In genomic region chr2:216636570-216637450, GRCh38 we compare ENCODE assay signal across 9 cellular contexts. TPM values are rescaled to one million over a fixed set of nuclear protein-coding genes. Genes with fewer than 3 reads are reported as not detected.
DNase-seq lines count a peak whose midpoint lies in the region; ATAC-seq and TF ChIP-seq lines count a peak whose summit lies in the region.
"Had no signal": no experiment of that assay in that cellular context is flagged by ENCODE, and none has a peak within 500 bp of the region (broad histone marks: within the 10 kb centered on the region; RNA-seq: fewer than 3 reads in every experiment).

No MANE protein-coding gene starts in this region.

- ATAC-seq in HG03175 (IDR thresholded peaks at IDR 0.05; ENCODE audit: unreplicated experiment) (no peak), GM19463 (IDR thresholded peaks at IDR 0.05; ENCODE audit: unreplicated experiment) (no peak)

- H3K4me3 ChIP-seq in WERI-Rb-1 (ENCODE audit: low read depth, low read length), result peak overlapping the region; percentile 45
- H3K4me3 ChIP-seq in transverse colon, result no peak overlapping the region

- in situ Hi-C loops in transverse colon (cut with MboI; ENCODE audit: low pct_ligation_motif_present in 1 of 4, low pct_unique_long_range_greater_than_20kb in 1 of 4, low sequenced_read_pairs in 3 of 4), result no loop called here

- peak overlapping the region; percentile 50 for H3K4me3 Mint-ChIP-seq in T-helper 2 cell treated with Interferon-gamma antibody and Interleukin-4, amounts not matched to agents 5 μg/mL and 100 μg/mL, for 36 hours

- TF ChIP-seq CTCF in WERI-Rb-1 (IDR thresholded peaks at IDR 0.05; ENCODE audit: low read depth, low read length) (no peak), transverse colon (IDR thresholded peaks at IDR 0.05) (no peak)

- H3K36me3 ChIP-seq in WERI-Rb-1 (no peaks in the 10 kb centered on the region), transverse colon (no peaks in the 10 kb centered on the region)

- 22 to 37% methylated on average over 12 to 29 of the region's 29 CpGs for WGBS in transverse colon (ENCODE audit: low coverage in 1 of 2), 2 donors

- peaks cover 36% of the 10 kb centered on the region for H3K27me3 ChIP-seq in WERI-Rb-1 (ENCODE audit: insufficient read depth, low read depth, severe bottlenecking)
- H3K27me3 ChIP-seq in transverse colon, result peaks cover 69% of the 10 kb centered on the region

- peaks cover 26% of the 10 kb centered on the region for H3K4me1 Mint-ChIP-seq in T-helper 2 cell treated with Interferon-gamma antibody and Interleukin-4, amounts not matched to agents 5 μg/mL and 100 μg/mL, for 36 hours (ENCODE audit: low read depth)

- H3K9me3 Mint-ChIP-seq in T-helper 2 cell treated with Interferon-gamma antibody and Interleukin-4, amounts not matched to agents 5 μg/mL and 100 μg/mL, for 36 hours, result no peaks in the 10 kb centered on the region

- no peak overlapping the region for H3K27ac ChIP-seq in WERI-Rb-1
- H3K27ac ChIP-seq in transverse colon, result peak overlapping the region; percentile 64 to 79 (median 74)
- H3K27ac ChIP-seq: parathyroid adenoma had no signal

- no peak for TF ChIP-seq POLR2A in transverse colon (IDR thresholded peaks at IDR 0.05)

- H3K9me3 ChIP-seq in WERI-Rb-1 (ENCODE audit: severe bottlenecking), result no peaks in the 10 kb centered on the region
- H3K9me3 ChIP-seq in transverse colon, result no peaks in the 10 kb centered on the region

- intact Hi-C loops in transverse colon (cut with DNase I; ENCODE audit: low total_unique reads), result no loop called here

- peaks cover 7% of the 10 kb centered on the region for H3K36me3 Mint-ChIP-seq in T-helper 2 cell treated with Interferon-gamma antibody and Interleukin-4, amounts not matched to agents 5 μg/mL and 100 μg/mL, for 36 hours (ENCODE audit: low read depth)

- no peak for DNase-seq in T-helper 2 cell treated with Interferon-gamma antibody and Interleukin-4, amounts not matched to agents 5 μg/mL and 100 μg/mL, for 36 hours (ENCODE audit: low spot score)
- DNase-seq in T-helper 2 cell (no peak), WERI-Rb-1 (peak; percentile 79), iPS-NIHi11 (ENCODE audit: low spot score) (peak; percentile 63), transverse colon (peak; percentile 90), cerebellar cortex (ENCODE audit: low spot score) (no peak)

- peaks cover 0 to 43% (median 33%) of the 10 kb centered on the region in 4 donors for H3K4me1 ChIP-seq in transverse colon
- H3K4me1 ChIP-seq: parathyroid adenoma had no signal

- TF ChIP-seq EP300 in transverse colon (IDR thresholded peaks at IDR 0.05; ENCODE audit: low read depth), result peak; percentile 23

- peaks cover 52% of the 10 kb centered on the region for H3K27me3 Mint-ChIP-seq in T-helper 2 cell treated with Interferon-gamma antibody and Interleukin-4, amounts not matched to agents 5 μg/mL and 100 μg/mL, for 36 hours (ENCODE audit: low read depth)

- peak overlapping the region; percentile 0 for H3K27ac Mint-ChIP-seq in T-helper 2 cell treated with Interferon-gamma antibody and Interleukin-4, amounts not matched to agents 5 μg/mL and 100 μg/mL, for 36 hours

RNA-seq across cellular contexts. Expression of gene IGFBP2, which starts 3.6 kb away (rescaled TPM):
- 100 to 1,000 TPM in 2 of 4 donors, 10 to 100 TPM in 2; 10.5 to 155 (median 101) TPM for total RNA-seq in transverse colon

RNA-seq across cellular contexts. Expression of gene IGFBP5, which starts 58.5 kb away (rescaled TPM):
- total RNA-seq in transverse colon, result 100 to 1,000 TPM; 146 to 263 (median 190) TPM

Comparison
In these comparisons a context has a peak if more than half of its experiments do, and no peak if none do; other contexts are left out.
1. DNase-seq: peak in WERI-Rb-1 (single experiment), iPS-NIHi11 (single experiment) and transverse colon (single experiment); none in T-helper 2 cell treated with Interferon-gamma antibody and Interleukin-4, amounts not matched to agents 5 μg/mL and 100 μg/mL, for 36 hours (single experiment), T-helper 2 cell (0 of 5) and cerebellar cortex (single experiment).